In the genomic region with DNA sequence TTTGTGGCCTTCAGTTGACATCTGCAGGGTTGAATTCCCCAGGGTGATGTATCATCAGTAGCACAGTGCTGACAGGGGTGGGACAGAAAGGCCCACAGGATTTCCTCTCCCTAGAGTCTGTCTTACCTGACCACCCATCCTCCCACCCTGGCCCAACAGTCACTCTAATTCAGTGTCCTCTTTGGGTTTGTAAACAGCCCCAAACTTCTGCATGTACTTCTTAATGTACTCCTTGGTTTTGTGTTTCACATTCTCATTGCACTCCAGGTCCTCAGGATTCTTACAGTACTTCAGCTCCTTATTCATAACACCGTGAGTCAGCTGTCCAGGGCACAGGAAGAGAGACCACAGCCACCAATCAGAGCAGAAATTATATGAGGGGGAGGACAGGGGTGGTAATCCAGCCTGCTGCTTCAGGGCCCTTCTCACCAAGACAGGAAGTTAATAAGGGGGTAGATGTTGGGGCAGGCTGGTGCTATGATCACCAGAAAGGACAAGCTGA, we compare ENCODE assay signal across 8 cellular contexts. TPM values are rescaled to one million over a fixed set of nuclear protein-coding genes. Genes with fewer than 3 reads are reported as not detected.
A peak's percentile ranks its signal among the peaks of the same experiment; 100 is the strongest.
DNase-seq lines count a peak whose midpoint lies in the region; ATAC-seq and TF ChIP-seq lines count a peak whose summit lies in the region.

No MANE protein-coding gene starts in this region.

- no peaks in the 10 kb centered on the region for H4K20me1 ChIP-seq in OCI-LY1 (ENCODE audit: insufficient read depth, low read length)

- H3K4me1 Mint-ChIP-seq in MCF 10A (ENCODE audit: insufficient read depth, unreplicated experiment) = peaks cover 9% of the 10 kb centered on the region
- H3K4me1 Mint-ChIP-seq in central memory CD8-positive, alpha-beta T cell = peaks cover 46% of the 10 kb centered on the region

- H3F3A ChIP-seq in OCI-LY1 (ENCODE audit: insufficient read depth, low read length) = no peaks in the 10 kb centered on the region

- no peaks in the 10 kb centered on the region for H3K9me3 Mint-ChIP-seq in MCF 10A (ENCODE audit: unreplicated experiment)
- no peaks in the 10 kb centered on the region for H3K9me3 Mint-ChIP-seq in central memory CD8-positive, alpha-beta T cell

- H3K27ac Mint-ChIP-seq in MCF 10A (ENCODE audit: low read depth, unreplicated experiment) = no peak overlapping the region
- peak overlapping the region; percentile 73 for H3K27ac Mint-ChIP-seq in central memory CD8-positive, alpha-beta T cell (ENCODE audit: low read depth)

- no peak overlapping the region for H3K4me3 ChIP-seq in breast epithelium
- H3K4me3 ChIP-seq in OCI-LY1 (ENCODE audit: low read depth, low read length, poor library complexity, severe bottlenecking) = no peak overlapping the region
- no peak overlapping the region for H3K4me3 ChIP-seq in skeletal muscle satellite cell (ENCODE audit: low read length)

- CTCF ChIA-PET in MCF 10A (lab: Yijun Ruan, JAX) = no interaction called here

- H3K36me3 Mint-ChIP-seq in MCF 10A (ENCODE audit: insufficient read depth, unreplicated experiment) = peaks cover 55% of the 10 kb centered on the region
- peaks cover 30% of the 10 kb centered on the region for H3K36me3 Mint-ChIP-seq in central memory CD8-positive, alpha-beta T cell (ENCODE audit: insufficient read depth)

- intact Hi-C loops in MCF 10A (cut with micrococcal nuclease) (no loop called here), breast epithelium (cut with DNase I; ENCODE audit: low total_unique reads) (no loop called here), posterior vena cava (cut with DNase I) (no loop called here)

- no peaks in the 10 kb centered on the region for H3K27me3 ChIP-seq in breast epithelium
- H3K27me3 ChIP-seq in OCI-LY1 (ENCODE audit: insufficient read depth, low read length) = no peaks in the 10 kb centered on the region
- no peaks in the 10 kb centered on the region for H3K27me3 ChIP-seq in skeletal muscle satellite cell (ENCODE audit: control insufficient read depth, insufficient read depth, low read length)

- H3K4me1 ChIP-seq in breast epithelium (no peaks in the 10 kb centered on the region), OCI-LY1 (ENCODE audit: insufficient read depth, low read length, severe bottlenecking) (peaks cover 25% of the 10 kb centered on the region), skeletal muscle satellite cell (ENCODE audit: control insufficient read depth, insufficient read depth, low read length) (peaks cover 22% of the 10 kb centered on the region)

- H3K9me3 ChIP-seq in breast epithelium (no peaks in the 10 kb centered on the region), OCI-LY1 (ENCODE audit: low read length) (no peaks in the 10 kb centered on the region), skeletal muscle satellite cell (replicated peaks; ENCODE audit: low read length) (no peaks in the 10 kb centered on the region)

- no peak overlapping the region for H3K27ac ChIP-seq in breast epithelium
- peak overlapping the region; percentile 60 for H3K27ac ChIP-seq in OCI-LY1 (ENCODE audit: low read depth, low read length, poor library complexity, severe bottlenecking)

- POLR2A ChIA-PET in MCF 10A (lab: Yijun Ruan, JAX) = interaction anchor here (0.6 kb wide), 1 partner anchor 130 kb away, joined by 4 read pairs; no protein-coding TSS in a partner anchor

- H3K36me3 ChIP-seq in breast epithelium (peaks cover 11% of the 10 kb centered on the region), OCI-LY1 (ENCODE audit: insufficient read depth, low read length) (peaks cover 69% of the 10 kb centered on the region; the same call in 1 of the 2 replicates), skeletal muscle satellite cell (ENCODE audit: insufficient read depth, low read length) (peaks cover 33% of the 10 kb centered on the region)

- H3K27me3 Mint-ChIP-seq in MCF 10A (ENCODE audit: insufficient read depth, unreplicated experiment) = no peaks in the 10 kb centered on the region
- H3K27me3 Mint-ChIP-seq in central memory CD8-positive, alpha-beta T cell = no peaks in the 10 kb centered on the region

- H3K4me3 Mint-ChIP-seq in MCF 10A (ENCODE audit: unreplicated experiment) = no peak overlapping the region
- no peak overlapping the region for H3K4me3 Mint-ChIP-seq in central memory CD8-positive, alpha-beta T cell

- H3K79me2 ChIP-seq in OCI-LY1 (ENCODE audit: insufficient read depth, low read length) = no peaks in the 10 kb centered on the region

- no peaks in the 10 kb centered on the region for H3K9me2 ChIP-seq in OCI-LY1 (ENCODE audit: low read depth, low read length)

- no peak overlapping the region for H2AFZ ChIP-seq in OCI-LY1 (ENCODE audit: low read length)

- BruUV-seq in MCF 10A (replicated peaks; lab: Mats Ljungman, UMichigan) = no TSS peak

- TF ChIP-seq CTCF in MCF 10A (IDR thresholded peaks at IDR 0.05; ENCODE audit: unreplicated experiment) (no peak), breast epithelium (IDR thresholded peaks at IDR 0.05) (no peak), OCI-LY1 (IDR thresholded peaks at IDR 0.05; ENCODE audit: low read length) (no peak)

- ATAC-seq in central memory CD8-positive, alpha-beta T cell (replicated peaks; ENCODE audit: extremely low read depth, poor library complexity, severe bottlenecking) = peak; percentile 82

- no peak overlapping the region for H3K4me2 ChIP-seq in OCI-LY1 (ENCODE audit: low read length)
- H3K4me2 ChIP-seq in skeletal muscle satellite cell (ENCODE audit: low read length) = peak overlapping the region; percentile 54

- H3K9ac ChIP-seq in OCI-LY1 (ENCODE audit: low read length) (no peak overlapping the region), skeletal muscle satellite cell (ENCODE audit: low read depth, low read length) (no peak overlapping the region)

- TF ChIP-seq POLR2A in breast epithelium (IDR thresholded peaks at IDR 0.05) = no peak

- DNase-seq in MCF 10A (ENCODE audit: unreplicated experiment) (peak; percentile 36), breast epithelium (ENCODE audit: low spot score in 2 of 2) (no peak), Ammon's horn (ENCODE audit: low spot score) (no peak), NCI-H524 treated with DMSO at 0.1 percent for 48 hours (lab: John Stamatoyannopoulos, UW) (no peak), posterior vena cava (ENCODE audit: low spot score) (no peak)
- DNase-seq in central memory CD8-positive, alpha-beta T cell (ENCODE audit: low spot score in 2 of 2) = peak in 1 of 2 donors; percentile 32

RNA-seq across cellular contexts. Expression of a gene that starts 37.5 kb away (rescaled TPM):
- 14.2 and 20.2 TPM in 2 replicates for total RNA-seq in MCF 10A (2022)
- total RNA-seq in breast epithelium = 10 to 100 TPM; 16.8 to 58.3 (median 54.4) TPM
- 3.3 and 3.7 TPM in 2 replicates for total RNA-seq in skeletal muscle satellite cell (2012; rRNA removed)
- 10 to 100 TPM; 26.0 to 33.1 TPM for total RNA-seq in posterior vena cava

RNA-seq across cellular contexts. Expression of a gene that starts 40.4 kb away (rescaled TPM):
- total RNA-seq in MCF 10A (2022) (43.9 and 45.9 TPM in 2 replicates), breast epithelium (10 to 100 TPM; 27.0 to 50.2 (median 43.9) TPM), posterior vena cava (10 to 100 TPM; 21.5 to 26.0 TPM)
- 19.2 and 27.4 TPM in 2 replicates for total RNA-seq in skeletal muscle satellite cell (2012; rRNA removed)
